Comparison of ENCODE assay signal across 19 cellular contexts in genomic region chr14:80956105-80956504, GRCh38. TPM values are rescaled to one million over a fixed set of nuclear protein-coding genes. Genes with fewer than 3 reads are reported as not detected.
DNase-seq lines count a peak whose midpoint lies in the region; ATAC-seq and TF ChIP-seq lines count a peak whose summit lies in the region.
"Had no signal": no experiment of that assay in that cellular context is flagged by ENCODE, and none has a peak within 500 bp of the region (broad histone marks: within the 10 kb centered on the region; RNA-seq: fewer than 3 reads in every experiment).

No MANE protein-coding gene starts in this region.

- no peaks in the 10 kb centered on the region for H3K36me3 ChIP-seq in CD8-positive, alpha-beta T cell (ENCODE audit: insufficient read depth, low read length)
- H3K36me3 ChIP-seq in upper lobe of left lung = no peaks in the 10 kb centered on the region
- H3K36me3 ChIP-seq: esophagus muscularis mucosa, HAP-1 had no signal

- no peak for TF ChIP-seq POLR2A in upper lobe of left lung (IDR thresholded peaks at IDR 0.05)

- CTCF ChIA-PET in activated CD4-positive, alpha-beta T cell treated with anti-CD3 and anti-CD28 coated beads, Interleukin-2, amount 10 ng/mL, durations not matched to agents 7 days and 5 days (lab: Charles Lee) = interaction anchor here (0.6 to 5.1 kb wide), 8 partner anchors 14 to 499 kb away, joined by 3 to 32 read pairs (median 4); partner anchors contain the start of gene CEP128
- CTCF ChIA-PET in CD8-positive, alpha-beta T cell (lab: Charles Lee) = interaction anchor here (1.0 to 11.2 kb wide), 10 partner anchors 8 to 508 kb away, joined by 3 to 210 read pairs (median 4); no protein-coding TSS in a partner anchor
- CTCF ChIA-PET in T-cell (lab: Charles Lee) = interaction anchor here (0.6 to 5.0 kb wide), 12 partner anchors 15 to 1995 kb away, joined by 3 to 85 read pairs (median 4); partner anchors contain the start of gene CEP128 (in 1 of the 2)

- TF ChIP-seq EP300 in upper lobe of left lung (IDR thresholded peaks at IDR 0.05) = no peak

- H3K4me1 ChIP-seq in CD8-positive, alpha-beta T cell (ENCODE audit: insufficient read depth, low read length) = peaks cover 6% of the 10 kb centered on the region
- peaks cover 3 to 11% (median 9%) of the 10 kb centered on the region in 4 donors for H3K4me1 ChIP-seq in upper lobe of left lung
- H3K4me1 ChIP-seq: HAP-1 had no signal

- H3K36me3 Mint-ChIP-seq in activated CD4-positive, alpha-beta T cell treated with anti-CD3 and anti-CD28 coated beads, Interleukin-2, amount 10 ng/mL, durations not matched to agents 7 days and 5 days (ENCODE audit: low read depth) = peaks cover 16% of the 10 kb centered on the region
- H3K36me3 Mint-ChIP-seq in CD8-positive, alpha-beta T cell = no peaks in the 10 kb centered on the region
- no peaks in the 10 kb centered on the region for H3K36me3 Mint-ChIP-seq in T-cell
- peaks cover 0 to 3% (median 0%) of the 10 kb centered on the region in 3 donors for H3K36me3 Mint-ChIP-seq in immature natural killer cell
- H3K36me3 Mint-ChIP-seq: stimulated activated naive B cell treated with anti-CD40 and anti-IgM and Interleukin-4, amounts not matched to agents 10 μg/mL and 1 μg/mL and 100 μg/mL, for 72 hours had no signal

- ATAC-seq in CD8-positive, alpha-beta T cell = no peak
- ATAC-seq in T-cell (replicated peaks in 1 of 4) (no peak), upper lobe of left lung (ENCODE audit: low FRiP score in 2 of 2) (no peak)
- ATAC-seq: activated T-cell treated with anti-CD3 and anti-CD28 coated beads, Interleukin-2, amount 50 U/mL, for 72 hours; stimulated activated naive B cell treated with anti-CD40 and anti-IgM and Interleukin-4, amounts not matched to agents 10 μg/mL and 1 μg/mL and 100 μg/mL, for 72 hours had no signal

- H3K4me3 Mint-ChIP-seq in activated CD4-positive, alpha-beta T cell treated with anti-CD3 and anti-CD28 coated beads, Interleukin-2, amount 10 ng/mL, durations not matched to agents 7 days and 5 days = peak overlapping the region; percentile 83
- peak overlapping the region; percentile 87 for H3K4me3 Mint-ChIP-seq in CD8-positive, alpha-beta T cell
- H3K4me3 Mint-ChIP-seq in T-cell (peak overlapping the region; percentile 45 to 98 (median 87)), immature natural killer cell (peak overlapping the region in 3 of 5 donors; percentile 2 to 48 (median 39))
- H3K4me3 Mint-ChIP-seq: stimulated activated naive B cell treated with anti-CD40 and anti-IgM and Interleukin-4, amounts not matched to agents 10 μg/mL and 1 μg/mL and 100 μg/mL, for 72 hours had no signal

- peaks cover 8% of the 10 kb centered on the region for H3K9me3 Mint-ChIP-seq in activated CD4-positive, alpha-beta T cell treated with anti-CD3 and anti-CD28 coated beads, Interleukin-2, amount 10 ng/mL, durations not matched to agents 7 days and 5 days
- no peaks in the 10 kb centered on the region for H3K9me3 Mint-ChIP-seq in CD8-positive, alpha-beta T cell
- no peaks in the 10 kb centered on the region for H3K9me3 Mint-ChIP-seq in T-cell
- H3K9me3 Mint-ChIP-seq in immature natural killer cell = no peaks in the 10 kb centered on the region
- H3K9me3 Mint-ChIP-seq: activated T-cell treated with anti-CD3 and anti-CD28 coated beads, Interleukin-2, amount 50 U/mL, for 72 hours; stimulated activated naive B cell treated with anti-CD40 and anti-IgM and Interleukin-4, amounts not matched to agents 10 μg/mL and 1 μg/mL and 100 μg/mL, for 72 hours had no signal

- no peak for TF ChIP-seq CTCF in CD8-positive, alpha-beta T cell (IDR thresholded peaks at IDR 0.05)
- no peak for TF ChIP-seq CTCF in upper lobe of left lung (IDR thresholded peaks at IDR 0.05)

- in situ Hi-C loops in G401 (cut with HindIII; ENCODE audit: low sequenced_read_pairs) = no loop called here

- H3K27me3 Mint-ChIP-seq in activated CD4-positive, alpha-beta T cell treated with anti-CD3 and anti-CD28 coated beads, Interleukin-2, amount 10 ng/mL, durations not matched to agents 7 days and 5 days = peaks cover 27% of the 10 kb centered on the region
- H3K27me3 Mint-ChIP-seq in CD8-positive, alpha-beta T cell (ENCODE audit: low read depth) = no peaks in the 10 kb centered on the region
- H3K27me3 Mint-ChIP-seq in T-cell (no peaks in the 10 kb centered on the region), immature natural killer cell (ENCODE audit: low read depth in 3 of 3) (peaks cover 2 to 6% (median 4%) of the 10 kb centered on the region in 3 donors)

- 91 to 93% methylated on average over 1 of the region's 1 CpG for WGBS in upper lobe of left lung, 2 donors

- intact Hi-C loops in CD8-positive, alpha-beta T cell (cut with DNase I, micrococcal nuclease) = loop anchor here in 1 of 2 experiments (5.0 kb wide), 1 partner anchor 576 kb away; the partner anchor contains the start of gene SEL1L

- no peak overlapping the region for H3K27ac ChIP-seq in CD8-positive, alpha-beta T cell (ENCODE audit: low read depth, low read length)
- H3K27ac ChIP-seq in substantia nigra (ENCODE audit: low read depth, low read length, poor library complexity, severe bottlenecking) (no peak overlapping the region), upper lobe of left lung (no peak overlapping the region)
- H3K27ac ChIP-seq: esophagus muscularis mucosa, SK-N-MC had no signal

- no peaks in the 10 kb centered on the region for H3K27me3 ChIP-seq in CD8-positive, alpha-beta T cell (ENCODE audit: insufficient read depth, low read length)
- peaks cover 0 to 6% (median 2%) of the 10 kb centered on the region in 4 donors for H3K27me3 ChIP-seq in upper lobe of left lung

- no peak overlapping the region for H3K4me3 ChIP-seq in CD8-positive, alpha-beta T cell (ENCODE audit: low read depth, low read length)
- no peak overlapping the region for H3K4me3 ChIP-seq in upper lobe of left lung
- H3K4me3 ChIP-seq: HAP-1, mucosa of descending colon, SK-N-MC had no signal

- peaks cover 66% of the 10 kb centered on the region for H3K4me1 Mint-ChIP-seq in activated CD4-positive, alpha-beta T cell treated with anti-CD3 and anti-CD28 coated beads, Interleukin-2, amount 10 ng/mL, durations not matched to agents 7 days and 5 days
- peaks cover 41% of the 10 kb centered on the region for H3K4me1 Mint-ChIP-seq in CD8-positive, alpha-beta T cell (ENCODE audit: low read depth)
- H3K4me1 Mint-ChIP-seq in T-cell (peaks cover 43 to 52% (median 49%) of the 10 kb centered on the region in 3 donors), immature natural killer cell (peaks cover 30 to 32% of the 10 kb centered on the region in 2 donors)

- no peak overlapping the region for H3K27ac Mint-ChIP-seq in activated CD4-positive, alpha-beta T cell treated with anti-CD3 and anti-CD28 coated beads, Interleukin-2, amount 10 ng/mL, durations not matched to agents 7 days and 5 days
- H3K27ac Mint-ChIP-seq in CD8-positive, alpha-beta T cell = no peak overlapping the region
- no peak overlapping the region for H3K27ac Mint-ChIP-seq in T-cell
- no peak overlapping the region for H3K27ac Mint-ChIP-seq in immature natural killer cell
- H3K27ac Mint-ChIP-seq: activated T-cell treated with anti-CD3 and anti-CD28 coated beads, Interleukin-2, amount 50 U/mL, for 72 hours; stimulated activated naive B cell treated with anti-CD40 and anti-IgM and Interleukin-4, amounts not matched to agents 10 μg/mL and 1 μg/mL and 100 μg/mL, for 72 hours had no signal

- DNase-seq in activated CD4-positive, alpha-beta T cell treated with anti-CD3 and anti-CD28 coated beads, Interleukin-2, amount 10 ng/mL, durations not matched to agents 7 days and 5 days = no peak
- no peak for DNase-seq in activated CD4-positive, alpha-beta T cell treated with anti-CD3 and anti-CD28 coated beads for 4 hours
- no peak for DNase-seq in CD8-positive, alpha-beta T cell
- DNase-seq in T-cell = no peak
- DNase-seq in immature natural killer cell = no peak
- no peak for DNase-seq in G401 (ENCODE audit: low spot score)
- no peak for DNase-seq in substantia nigra (lab: John Stamatoyannopoulos, UW)
- no peak for DNase-seq in upper lobe of left lung
- DNase-seq: activated CD4-positive, alpha-beta T cell treated with anti-CD3 and anti-CD28 coated beads for 48 hours; activated T-cell treated with anti-CD3 and anti-CD28 coated beads, Interleukin-2, amount 50 U/mL, for 72 hours; NCI-H1105; occipital lobe; stimulated activated naive B cell treated with anti-CD40 and anti-IgM and Interleukin-4, amounts not matched to agents 10 μg/mL and 1 μg/mL and 100 μg/mL, for 72 hours had no signal

- H3K9me3 ChIP-seq in CD8-positive, alpha-beta T cell (ENCODE audit: low read length) = no peaks in the 10 kb centered on the region
- H3K9me3 ChIP-seq in upper lobe of left lung = no peaks in the 10 kb centered on the region
- H3K9me3 ChIP-seq: esophagus muscularis mucosa, HAP-1, mucosa of descending colon had no signal

- POLR2A ChIA-PET in activated CD4-positive, alpha-beta T cell treated with anti-CD3 and anti-CD28 coated beads, Interleukin-2, amount 10 ng/mL, durations not matched to agents 7 days and 5 days (lab: Charles Lee) = interaction anchor here (0.6 to 1.2 kb wide), 2 partner anchors 31 to 202 kb away, joined by 4 to 6 read pairs; no protein-coding TSS in a partner anchor
- POLR2A ChIA-PET in CD8-positive, alpha-beta T cell (lab: Charles Lee) = interaction anchor here (1.1 kb wide), 1 partner anchor 215 kb away, joined by 4 read pairs; no protein-coding TSS in a partner anchor
- POLR2A ChIA-PET in T-cell (lab: Charles Lee) = interaction anchor here in 1 of 2 donors (1.0 kb wide), 1 partner anchor 14 kb away, joined by 5 read pairs; no protein-coding TSS in a partner anchor

RNA-seq across cellular contexts. Expression of gene TSHR, which starts 0.7 kb away (rescaled TPM):
- 1 to 10 TPM in 1 of 2 experiments, under 1 TPM in 1; 0.82 to 1.0 TPM for total RNA-seq in activated CD4-positive, alpha-beta T cell treated with anti-CD3 and anti-CD28 coated beads, Interleukin-2, amount 10 ng/mL, durations not matched to agents 7 days and 5 days
- not detected for total RNA-seq in CD8-positive, alpha-beta T cell
- total RNA-seq in T-cell (1 to 10 TPM in 2 of 5 donors, under 1 TPM in 3; 0.25 to 1.7 (median 0.86) TPM), upper lobe of left lung (1 to 10 TPM in 1 of 6 donors, not detected in 5; 1.4 TPM)
- not detected for polyA plus RNA-seq in immature natural killer cell
- not detected in 2 replicates for total RNA-seq in G401 (2014; rRNA removed; shearing (Covaris generic))
- total RNA-seq: activated T-cell treated with anti-CD3 and anti-CD28 coated beads, Interleukin-2, amount 50 U/mL, for 72 hours; cardiac septum; ureter had no signal

RNA-seq across cellular contexts. Expression of gene CEP128, which starts 14.6 kb away (rescaled TPM):
- 10 to 100 TPM; 27.4 to 35.8 TPM for total RNA-seq in activated CD4-positive, alpha-beta T cell treated with anti-CD3 and anti-CD28 coated beads, Interleukin-2, amount 10 ng/mL, durations not matched to agents 7 days and 5 days
- total RNA-seq in CD8-positive, alpha-beta T cell = 1 to 10 TPM; 7.6 to 9.8 TPM
- 10 to 100 TPM; 12.6 to 24.8 (median 15.2) TPM for total RNA-seq in T-cell
- 1 to 10 TPM; 1.6 to 5.0 (median 2.0) TPM for polyA plus RNA-seq in immature natural killer cell
- 3.3 and 10.2 TPM in 2 replicates for total RNA-seq in G401 (2014; rRNA removed; shearing (Covaris generic))
- 10 to 100 TPM in 2 of 6 donors, 1 to 10 TPM in 4; 5.7 to 31.7 (median 7.5) TPM for total RNA-seq in upper lobe of left lung
